ENCODE assay signal across 8 cellular contexts in genomic region chr22:41621911-41622179, GRCh38. TPM values are rescaled to one million over a fixed set of nuclear protein-coding genes. Genes with fewer than 3 reads are reported as not detected.
A peak's percentile ranks its signal among the peaks of the same experiment; 100 is the strongest.
DNase-seq lines count a peak whose midpoint lies in the region; ATAC-seq and TF ChIP-seq lines count a peak whose summit lies in the region.

No MANE protein-coding gene starts in this region.

- peak overlapping the region; percentile 97 for H3K27ac Mint-ChIP-seq in activated CD4-positive, alpha-beta memory T cell treated with anti-CD3 and anti-CD28 coated beads, Interleukin-2, amount 10 ng/mL, durations not matched to agents 7 days and 5 days

- no peak overlapping the region for H2AFZ ChIP-seq in HCT116 (ENCODE audit: low read depth, low read length, poor library complexity, severe bottlenecking)
- peak overlapping the region; percentile 51 for H2AFZ ChIP-seq in hepatocyte

- H3K36me3 ChIP-seq in HCT116 (ENCODE audit: control insufficient read depth in 1 of 2, insufficient read depth in 2 of 2, low read length in 2 of 2) (peaks cover 22 to 27% of the 10 kb centered on the region in 2 experiments), hepatocyte (replicated peaks; ENCODE audit: insufficient read depth, low read depth) (no peaks in the 10 kb centered on the region)

- H3K9me3 ChIP-seq in HCT116 (ENCODE audit: control insufficient read depth in 1 of 2, insufficient read depth in 1 of 2, low read depth in 1 of 2, low read length in 2 of 2) (no peaks in the 10 kb centered on the region), hepatocyte (ENCODE audit: low read depth) (no peaks in the 10 kb centered on the region)

- H3K79me2 ChIP-seq in HCT116 (ENCODE audit: insufficient read depth, low read length): peaks cover 93% of the 10 kb centered on the region
- peaks cover 88% of the 10 kb centered on the region for H3K79me2 ChIP-seq in hepatocyte

- 9% methylated on average over 8 of the region's 8 CpGs for WGBS in hepatocyte (ENCODE audit: low lambda C conversion rate, missing lambda C conversion rate)

- peaks cover 11 to 16% of the 10 kb centered on the region in 2 experiments for H3K4me1 ChIP-seq in HCT116 (ENCODE audit: control insufficient read depth in 1 of 2, insufficient read depth in 2 of 2, low read length in 2 of 2)
- peaks cover 17% of the 10 kb centered on the region for H3K4me1 ChIP-seq in hepatocyte (ENCODE audit: insufficient read depth)

- H3K9me2 ChIP-seq in HCT116 (ENCODE audit: insufficient read depth): no peaks in the 10 kb centered on the region
- no peaks in the 10 kb centered on the region for H3K9me2 ChIP-seq in hepatocyte (replicated peaks; ENCODE audit: insufficient read depth)

- H3K4me2 ChIP-seq in HCT116 (ENCODE audit: low read length) (peak overlapping the region; percentile 94), hepatocyte (peak overlapping the region; percentile 87)

- no peak for TF ChIP-seq RAD21 in HCT116 (IDR thresholded peaks at IDR 0.05; ENCODE audit: low read depth)

- POLR2A ChIA-PET in HCT116 (lab: Charles Lee): interaction anchor here (1.3 to 1.6 kb wide), 3 partner anchors 9 to 32 kb away, joined by 5 to 12 read pairs (median 10); partner anchors contain the start of gene PMM1
- POLR2A ChIA-PET in activated CD4-positive, alpha-beta memory T cell treated with anti-CD3 and anti-CD28 coated beads, Interleukin-2, amount 10 ng/mL, durations not matched to agents 7 days and 5 days (lab: Charles Lee): interaction anchor here (0.7 to 4.8 kb wide), 30 partner anchors 10 to 531 kb away, joined by 3 to 158 read pairs (median 10); partner anchors contain the start of genes ACO2, CCDC134, CENPM and PHF5A

- H3K4me3 ChIP-seq in HCT116 (replicated peaks in 1 of 2; ENCODE audit: low read depth in 1 of 2, low read length in 2 of 2) (peak overlapping the region; percentile 70 to 100), hepatocyte (peak overlapping the region; percentile 76), skin epidermis (peak overlapping the region; percentile 70 to 99 (median 92))

- CTCF ChIA-PET in HCT116 (lab: Charles Lee): interaction anchor here (1.9 kb wide), 1 partner anchor 45 kb away, joined by 8 read pairs; no protein-coding TSS in a partner anchor
- CTCF ChIA-PET in activated CD4-positive, alpha-beta memory T cell treated with anti-CD3 and anti-CD28 coated beads, Interleukin-2, amount 10 ng/mL, durations not matched to agents 7 days and 5 days (lab: Charles Lee): interaction anchor here (1.4 to 2.9 kb wide), 3 partner anchors 32 to 78 kb away, joined by 4 to 10 read pairs (median 7); partner anchors contain the start of gene PMM1

- RAD21 ChIA-PET in HCT116 (lab: Charles Lee; ENCODE audit: low non-redundant PET in 1 of 2, low total read pairs in 2 of 2, uncharacterized antibody in 2 of 2, unreplicated experiment in 2 of 2): no interaction called here

- peak overlapping the region; percentile 95 for H3K27ac ChIP-seq in HCT116 (ENCODE audit: low read depth, low read length)
- peak overlapping the region; percentile 97 for H3K27ac ChIP-seq in hepatocyte
- H3K27ac ChIP-seq in skin epidermis: peak overlapping the region in 19 of 21 experiments; percentile 87 to 99 (median 94)

- H3K27me3 ChIP-seq in HCT116 (ENCODE audit: insufficient read depth, low read length) (no peaks in the 10 kb centered on the region), hepatocyte (no peaks in the 10 kb centered on the region)

- TF ChIP-seq CTCF in HCT116 (IDR thresholded peaks at IDR 0.05 in 2 of 3, conservative IDR thresholded peaks at IDR 0.05 in 1 of 3; ENCODE audit: borderline replicate concordance in 1 of 3, insufficient read depth in 1 of 3, low read depth in 2 of 3, low read length in 2 of 3) (no peak), hepatocyte (IDR thresholded peaks at IDR 0.05; ENCODE audit: poor library complexity) (no peak)

- BruUV-seq in HCT116 (replicated peaks; lab: Mats Ljungman, UMichigan): no TSS peak

- no peak for TF ChIP-seq POLR2A in HCT116 (IDR thresholded peaks at IDR 0.05; ENCODE audit: borderline replicate concordance, extremely low read depth, insufficient read depth, insufficient read length)

- H3K36me3 Mint-ChIP-seq in activated CD4-positive, alpha-beta memory T cell treated with anti-CD3 and anti-CD28 coated beads, Interleukin-2, amount 10 ng/mL, durations not matched to agents 7 days and 5 days (ENCODE audit: low read depth): peaks cover 46% of the 10 kb centered on the region

- no peaks in the 10 kb centered on the region for H3K9me3 Mint-ChIP-seq in activated CD4-positive, alpha-beta memory T cell treated with anti-CD3 and anti-CD28 coated beads, Interleukin-2, amount 10 ng/mL, durations not matched to agents 7 days and 5 days

- no peaks in the 10 kb centered on the region for H3K27me3 Mint-ChIP-seq in activated CD4-positive, alpha-beta memory T cell treated with anti-CD3 and anti-CD28 coated beads, Interleukin-2, amount 10 ng/mL, durations not matched to agents 7 days and 5 days

- H4K20me1 ChIP-seq in HCT116 (ENCODE audit: insufficient read depth) (no peaks in the 10 kb centered on the region), hepatocyte (ENCODE audit: insufficient read depth, poor library complexity, severe bottlenecking) (peaks cover 9% of the 10 kb centered on the region)

- peak overlapping the region; percentile 99 for H3K4me3 Mint-ChIP-seq in activated CD4-positive, alpha-beta memory T cell treated with anti-CD3 and anti-CD28 coated beads, Interleukin-2, amount 10 ng/mL, durations not matched to agents 7 days and 5 days

- H3K9ac ChIP-seq in HCT116 (ENCODE audit: low read length): peak overlapping the region; percentile 100

- intact Hi-C loops in HCT116 (cut with micrococcal nuclease): no loop called here

- peaks cover 41% of the 10 kb centered on the region for H3K4me1 Mint-ChIP-seq in activated CD4-positive, alpha-beta memory T cell treated with anti-CD3 and anti-CD28 coated beads, Interleukin-2, amount 10 ng/mL, durations not matched to agents 7 days and 5 days

- DNase-seq in HCT116 (ENCODE audit: low read depth, low spot score) (no peak), hepatocyte (ENCODE audit: low spot score) (no peak), DMS79 treated with DMSO at 0.1 percent for 48 hours (lab: John Stamatoyannopoulos, UW) (no peak), retina (no peak), activated gamma-delta T cell treated with Interleukin-2 at 50 U/mL for 16 hours (no peak)
- no peak for DNase-seq in activated CD4-positive, alpha-beta memory T cell treated with anti-CD3 and anti-CD28 coated beads, Interleukin-2, amount 10 ng/mL, durations not matched to agents 7 days and 5 days

- no peak for ATAC-seq in HCT116
- no peak for ATAC-seq in GM18907 (IDR thresholded peaks at IDR 0.05; ENCODE audit: unreplicated experiment)

TF ChIP-seq in HCT116, 20 proteins besides CTCF, POLR2A, EP300 and RAD21:
- TF ChIP-seq CEBPB (IDR thresholded peaks at IDR 0.05; ENCODE audit: low read depth) (no peak), EZH2phosphoT487 (IDR thresholded peaks at IDR 0.05; ENCODE audit: borderline replicate concordance) (no peak)

RNA-seq across cellular contexts. Expression of gene XRCC6, which starts 0.8 kb away (rescaled TPM):
- 588 TPM for total RNA-seq in HCT116 (2021; ENCODE audit: unreplicated experiment)
- polyA plus RNA-seq in HCT116 (2012): 439 and 562 TPM in 2 replicates
- total RNA-seq in activated CD4-positive, alpha-beta memory T cell treated with anti-CD3 and anti-CD28 coated beads, Interleukin-2, amount 10 ng/mL, durations not matched to agents 7 days and 5 days: 100 to 1,000 TPM; 244 to 251 TPM
- 273 and 276 TPM in 2 replicates for total RNA-seq in hepatocyte
- polyA plus RNA-seq in hepatocyte: 242 and 260 TPM in 2 replicates

RNA-seq across cellular contexts. Expression of gene DESI1, which starts 1.0 kb away (rescaled TPM):
- total RNA-seq in HCT116 (2021; ENCODE audit: unreplicated experiment) (40.8 TPM), hepatocyte (29.0 and 32.1 TPM in 2 replicates)
- 13.1 and 19.5 TPM in 2 replicates for polyA plus RNA-seq in HCT116 (2012)
- 10 to 100 TPM; 49.3 to 53.6 TPM for total RNA-seq in activated CD4-positive, alpha-beta memory T cell treated with anti-CD3 and anti-CD28 coated beads, Interleukin-2, amount 10 ng/mL, durations not matched to agents 7 days and 5 days
- polyA plus RNA-seq in hepatocyte: 31.2 and 32.5 TPM in 2 replicates

RNA-seq across cellular contexts. Expression of gene PMM1, which starts 32.2 kb away (rescaled TPM):
- total RNA-seq in HCT116 (2021; ENCODE audit: unreplicated experiment) (31.7 TPM), hepatocyte (36.5 and 42.3 TPM in 2 replicates)
- polyA plus RNA-seq in HCT116 (2012): 47.8 and 51.4 TPM in 2 replicates
- 10 to 100 TPM; 44.4 to 46.2 TPM for total RNA-seq in activated CD4-positive, alpha-beta memory T cell treated with anti-CD3 and anti-CD28 coated beads, Interleukin-2, amount 10 ng/mL, durations not matched to agents 7 days and 5 days
- 66.1 and 68.7 TPM in 2 replicates for polyA plus RNA-seq in hepatocyte
